In the genomic region with DNA sequence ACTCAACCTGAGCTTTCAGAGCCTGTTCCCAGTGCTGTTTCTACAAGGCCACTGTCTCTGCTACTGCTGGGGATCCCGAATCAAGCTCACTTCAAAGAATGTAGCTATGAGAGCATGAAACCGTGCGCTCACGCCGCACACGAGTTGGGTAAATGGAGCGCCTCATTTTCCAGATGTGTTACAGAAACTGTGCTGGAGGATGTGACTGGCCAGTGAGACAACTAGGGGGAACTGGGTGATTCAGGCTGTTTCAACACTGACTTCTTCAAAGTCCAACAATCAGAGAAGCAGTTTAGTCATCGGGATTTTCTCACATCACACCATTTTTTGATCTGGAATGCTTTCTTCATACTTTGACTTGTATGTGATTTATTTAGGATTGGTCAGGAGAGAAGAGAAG, we compare ENCODE assay signal across 8 cellular contexts. TPM values are rescaled to one million over a fixed set of nuclear protein-coding genes. Genes with fewer than 3 reads are reported as not detected.
A peak's percentile ranks its signal among the peaks of the same experiment; 100 is the strongest.
DNase-seq lines count a peak whose midpoint lies in the region; ATAC-seq and TF ChIP-seq lines count a peak whose summit lies in the region.

No MANE protein-coding gene starts in this region.

- WGBS in prostate gland = 74% methylated on average over 8 of the region's 8 CpGs

- H3K9ac ChIP-seq in HCT116 (ENCODE audit: low read length) (peak overlapping the region; percentile 8), MM.1S (ENCODE audit: low read length) (no peak overlapping the region)

- peaks cover 30% of the 10 kb centered on the region for H3K79me2 ChIP-seq in HCT116 (ENCODE audit: insufficient read depth, low read length)
- H3K79me2 ChIP-seq in MM.1S (ENCODE audit: low read length) = peaks cover 71% of the 10 kb centered on the region

- peaks cover 33 to 61% of the 10 kb centered on the region in 2 experiments for H3K4me1 ChIP-seq in HCT116 (ENCODE audit: control insufficient read depth in 1 of 2, insufficient read depth in 2 of 2, low read length in 2 of 2)
- peaks cover 4% of the 10 kb centered on the region for H3K4me1 ChIP-seq in prostate gland (replicated peaks)
- H3K4me1 ChIP-seq in MM.1S (ENCODE audit: low read length) = peaks cover 21% of the 10 kb centered on the region

- H3K27ac ChIP-seq in HCT116 (ENCODE audit: low read depth, low read length) (peak overlapping the region; percentile 17; the same call in 1 of the 2 replicates), prostate gland (peak overlapping the region; percentile 4 to 20), MM.1S (ENCODE audit: low read length) (no peak overlapping the region)

- peak overlapping the region in 1 of 2 experiments; percentile 20; a peak in 2 of 4 replicates for H3K4me3 ChIP-seq in HCT116 (replicated peaks in 1 of 2; ENCODE audit: low read depth in 1 of 2, low read length in 2 of 2)
- H3K4me3 ChIP-seq in fibroblast of pulmonary artery (replicated peaks; ENCODE audit: low read depth, low read length) = no peak overlapping the region
- H3K4me3 ChIP-seq in prostate gland = no peak overlapping the region
- no peak overlapping the region for H3K4me3 ChIP-seq in MM.1S (ENCODE audit: low read length)

- POLR2A ChIA-PET in HCT116 (lab: Charles Lee) = interaction anchor here (1.0 kb wide), 1 partner anchor 13 kb away, joined by 3 read pairs; no protein-coding TSS in a partner anchor

- H3K9me2 ChIP-seq in HCT116 (ENCODE audit: insufficient read depth) (no peaks in the 10 kb centered on the region), MM.1S (replicated peaks; ENCODE audit: insufficient read depth, low read length) (no peaks in the 10 kb centered on the region)

- peaks cover 10% of the 10 kb centered on the region; the same call in 1 of the 2 replicates for H3F3A ChIP-seq in MM.1S (ENCODE audit: insufficient read depth, low read length)

- H3K36me3 ChIP-seq in HCT116 (ENCODE audit: control insufficient read depth in 1 of 2, insufficient read depth in 2 of 2, low read length in 2 of 2) = no peaks in the 10 kb centered on the region
- H3K36me3 ChIP-seq in prostate gland = no peaks in the 10 kb centered on the region
- H3K36me3 ChIP-seq in MM.1S (replicated peaks; ENCODE audit: insufficient read depth, low read length) = no peaks in the 10 kb centered on the region

- H4K20me1 ChIP-seq in HCT116 (ENCODE audit: insufficient read depth) (no peaks in the 10 kb centered on the region), MM.1S (ENCODE audit: insufficient read depth, low read length) (no peaks in the 10 kb centered on the region)

- BruUV-seq in HCT116 (replicated peaks; lab: Mats Ljungman, UMichigan) = no TSS peak

- no peak overlapping the region for H2AFZ ChIP-seq in HCT116 (ENCODE audit: low read depth, low read length, poor library complexity, severe bottlenecking)
- no peak overlapping the region for H2AFZ ChIP-seq in MM.1S (ENCODE audit: low read length)

- no peak for TF ChIP-seq RAD21 in HCT116 (IDR thresholded peaks at IDR 0.05; ENCODE audit: low read depth)

- H3K27me3 ChIP-seq in HCT116 (ENCODE audit: insufficient read depth, low read length) = no peaks in the 10 kb centered on the region
- H3K27me3 ChIP-seq in prostate gland (replicated peaks; ENCODE audit: insufficient read depth) = no peaks in the 10 kb centered on the region
- H3K27me3 ChIP-seq in MM.1S (replicated peaks; ENCODE audit: insufficient read depth, low read length) = no peaks in the 10 kb centered on the region

- ATAC-seq in HCT116 = no peak
- ATAC-seq in HG03378 (IDR thresholded peaks at IDR 0.05; ENCODE audit: unreplicated experiment) = no peak

- TF ChIP-seq POLR2A in HCT116 (IDR thresholded peaks at IDR 0.05; ENCODE audit: borderline replicate concordance, extremely low read depth, insufficient read depth, insufficient read length) (no peak), prostate gland (IDR thresholded peaks at IDR 0.05) (no peak)

- TF ChIP-seq CTCF in HCT116 (IDR thresholded peaks at IDR 0.05 in 2 of 3, conservative IDR thresholded peaks at IDR 0.05 in 1 of 3; ENCODE audit: borderline replicate concordance in 1 of 3, insufficient read depth in 1 of 3, low read depth in 2 of 3, low read length in 2 of 3) (no peak), fibroblast of pulmonary artery (IDR thresholded peaks at IDR 0.05; ENCODE audit: low read length, missing control alignments) (no peak), prostate gland (IDR thresholded peaks at IDR 0.05) (no peak), MM.1S (IDR thresholded peaks at IDR 0.05; ENCODE audit: low read length) (no peak)

- H3K4me2 ChIP-seq in HCT116 (ENCODE audit: low read length) = peak overlapping the region; percentile 91
- no peak overlapping the region for H3K4me2 ChIP-seq in MM.1S (ENCODE audit: low read depth, low read length)

- no peaks in the 10 kb centered on the region for H3K9me3 ChIP-seq in HCT116 (ENCODE audit: control insufficient read depth in 1 of 2, insufficient read depth in 1 of 2, low read depth in 1 of 2, low read length in 2 of 2)
- no peaks in the 10 kb centered on the region for H3K9me3 ChIP-seq in prostate gland
- no peaks in the 10 kb centered on the region for H3K9me3 ChIP-seq in MM.1S (replicated peaks; ENCODE audit: insufficient read depth, low read length)

- DNase-seq in HCT116 (ENCODE audit: low read depth, low spot score) (no peak), SW 1271 (lab: John Stamatoyannopoulos, UW) (peak; percentile 38 to 48), fibroblast of pulmonary artery (ENCODE audit: low read depth) (peak; percentile 95), prostate gland (ENCODE audit: low spot score) (no peak), NCI-H1417 treated with DMSO at 0.1 percent for 48 hours (lab: John Stamatoyannopoulos, UW) (no peak), MM.1S (no peak), OCI-M2 (lab: John Stamatoyannopoulos, UW; ENCODE audit: unreplicated experiment) (no peak)

- RAD21 ChIA-PET in HCT116 (lab: Charles Lee; ENCODE audit: low non-redundant PET in 1 of 2, low total read pairs in 2 of 2, uncharacterized antibody in 2 of 2, unreplicated experiment in 2 of 2) = no interaction called here

- intact Hi-C loops in HCT116 (cut with micrococcal nuclease) (loop anchor here (5.0 kb wide), 1 partner anchor 68 kb away; no protein-coding TSS in a partner anchor), prostate gland (cut with DNase I) (loop anchor here (5.0 to 10.0 kb wide), 3 partner anchors 58 to 210 kb away; no protein-coding TSS in a partner anchor)

- CTCF ChIA-PET in HCT116 (lab: Charles Lee) = interaction anchor here (1.0 kb wide), 1 partner anchor 67 kb away, joined by 3 read pairs; no protein-coding TSS in a partner anchor

TF ChIP-seq in HCT116, 20 proteins besides CTCF, POLR2A, EP300 and RAD21 (continues in another document):
- no peak for TF ChIP-seq CBX3 (IDR thresholded peaks at IDR 0.05; ENCODE audit: low read depth)
- TF ChIP-seq, protein P1, sequence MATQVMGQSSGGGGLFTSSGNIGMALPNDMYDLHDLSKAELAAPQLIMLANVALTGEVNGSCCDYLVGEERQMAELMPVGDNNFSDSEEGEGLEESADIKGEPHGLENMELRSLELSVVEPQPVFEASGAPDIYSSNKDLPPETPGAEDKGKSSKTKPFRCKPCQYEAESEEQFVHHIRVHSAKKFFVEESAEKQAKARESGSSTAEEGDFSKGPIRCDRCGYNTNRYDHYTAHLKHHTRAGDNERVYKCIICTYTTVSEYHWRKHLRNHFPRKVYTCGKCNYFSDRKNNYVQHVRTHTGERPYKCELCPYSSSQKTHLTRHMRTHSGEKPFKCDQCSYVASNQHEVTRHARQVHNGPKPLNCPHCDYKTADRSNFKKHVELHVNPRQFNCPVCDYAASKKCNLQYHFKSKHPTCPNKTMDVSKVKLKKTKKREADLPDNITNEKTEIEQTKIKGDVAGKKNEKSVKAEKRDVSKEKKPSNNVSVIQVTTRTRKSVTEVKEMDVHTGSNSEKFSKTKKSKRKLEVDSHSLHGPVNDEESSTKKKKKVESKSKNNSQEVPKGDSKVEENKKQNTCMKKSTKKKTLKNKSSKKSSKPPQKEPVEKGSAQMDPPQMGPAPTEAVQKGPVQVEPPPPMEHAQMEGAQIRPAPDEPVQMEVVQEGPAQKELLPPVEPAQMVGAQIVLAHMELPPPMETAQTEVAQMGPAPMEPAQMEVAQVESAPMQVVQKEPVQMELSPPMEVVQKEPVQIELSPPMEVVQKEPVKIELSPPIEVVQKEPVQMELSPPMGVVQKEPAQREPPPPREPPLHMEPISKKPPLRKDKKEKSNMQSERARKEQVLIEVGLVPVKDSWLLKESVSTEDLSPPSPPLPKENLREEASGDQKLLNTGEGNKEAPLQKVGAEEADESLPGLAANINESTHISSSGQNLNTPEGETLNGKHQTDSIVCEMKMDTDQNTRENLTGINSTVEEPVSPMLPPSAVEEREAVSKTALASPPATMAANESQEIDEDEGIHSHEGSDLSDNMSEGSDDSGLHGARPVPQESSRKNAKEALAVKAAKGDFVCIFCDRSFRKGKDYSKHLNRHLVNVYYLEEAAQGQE (IDR thresholded peaks at IDR 0.05; ENCODE audit: low read depth) = no peak
- TF ChIP-seq, protein P2, sequence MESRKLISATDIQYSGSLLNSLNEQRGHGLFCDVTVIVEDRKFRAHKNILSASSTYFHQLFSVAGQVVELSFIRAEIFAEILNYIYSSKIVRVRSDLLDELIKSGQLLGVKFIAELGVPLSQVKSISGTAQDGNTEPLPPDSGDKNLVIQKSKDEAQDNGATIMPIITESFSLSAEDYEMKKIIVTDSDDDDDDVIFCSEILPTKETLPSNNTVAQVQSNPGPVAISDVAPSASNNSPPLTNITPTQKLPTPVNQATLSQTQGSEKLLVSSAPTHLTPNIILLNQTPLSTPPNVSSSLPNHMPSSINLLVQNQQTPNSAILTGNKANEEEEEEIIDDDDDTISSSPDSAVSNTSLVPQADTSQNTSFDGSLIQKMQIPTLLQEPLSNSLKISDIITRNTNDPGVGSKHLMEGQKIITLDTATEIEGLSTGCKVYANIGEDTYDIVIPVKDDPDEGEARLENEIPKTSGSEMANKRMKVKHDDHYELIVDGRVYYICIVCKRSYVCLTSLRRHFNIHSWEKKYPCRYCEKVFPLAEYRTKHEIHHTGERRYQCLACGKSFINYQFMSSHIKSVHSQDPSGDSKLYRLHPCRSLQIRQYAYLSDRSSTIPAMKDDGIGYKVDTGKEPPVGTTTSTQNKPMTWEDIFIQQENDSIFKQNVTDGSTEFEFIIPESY (IDR thresholded peaks at IDR 0.05; ENCODE audit: extremely low read depth, insufficient replicate concordance, low read length) = no peak
- no peak for TF ChIP-seq FOSL1 (IDR thresholded peaks at IDR 0.05; ENCODE audit: low read depth)
- no peak for TF ChIP-seq YY1 (IDR thresholded peaks at IDR 0.05; ENCODE audit: extremely low read depth, insufficient replicate concordance, low read depth, low read length)
- TF ChIP-seq SRF (IDR thresholded peaks at IDR 0.05; ENCODE audit: low read depth) = no peak
- TF ChIP-seq ELF1 (IDR thresholded peaks at IDR 0.05; ENCODE audit: borderline replicate concordance, low read depth) = no peak
- no peak for TF ChIP-seq EZH2 (IDR thresholded peaks at IDR 0.05)
- no peak for TF ChIP-seq CEBPB (IDR thresholded peaks at IDR 0.05; ENCODE audit: low read depth)
- TF ChIP-seq SP1 (IDR thresholded peaks at IDR 0.05; ENCODE audit: low read depth) = no peak
- TF ChIP-seq EGR1 (IDR thresholded peaks at IDR 0.05; ENCODE audit: low read depth) = no peak

RNA-seq across cellular contexts. Expression of gene ZNF710, which starts 3.5 kb away (rescaled TPM):
- total RNA-seq in HCT116 (2021; ENCODE audit: unreplicated experiment) = 10.0 TPM
- polyA plus RNA-seq in HCT116 (2012) = 7.8 and 8.9 TPM in 2 replicates
- total RNA-seq in prostate gland = 10 to 100 TPM; 13.6 to 18.0 TPM

Comparison
In these comparisons a context has a peak if more than half of its experiments do, and no peak if none do; other contexts are left out.
1. DNase-seq: peak in SW 1271 (2 of 2) and fibroblast of pulmonary artery (single experiment); none in HCT116 (single experiment), prostate gland (single experiment), NCI-H1417 treated with DMSO at 0.1 percent for 48 hours (single experiment), MM.1S (single experiment) and OCI-M2 (single experiment).